Comparison of ENCODE assay signal across 33 cellular contexts in genomic region chr2:11285499-11285898, GRCh38.
"Had no signal": no experiment of that assay in that cellular context is flagged by ENCODE, and none has a peak within 500 bp of the region (broad histone marks: within the 10 kb centered on the region; RNA-seq: fewer than 3 reads in every experiment).

No MANE protein-coding gene starts in this region.

- ATAC-seq: activated CD4-positive, CD25-positive, alpha-beta regulatory T cell treated with anti-CD3 and anti-CD28 coated beads, Interleukin-2, amount 50 U/mL, for 24 hours; activated CD8-positive, alpha-beta T cell treated with anti-CD3 and anti-CD28 coated beads for 36 hours; activated T-cell treated with anti-CD3 and anti-CD28 coated beads, Interleukin-2, amount 50 U/mL, for 4 hours; activated T-helper 17 cell treated with anti-CD3 and anti-CD28 coated beads, Interleukin-2, amount 50 U/mL, for 72 hours; effector memory CD8-positive, alpha-beta T cell; foreskin keratinocyte; gastroesophageal sphincter; T-cell had no signal

- H3K4me3 Mint-ChIP-seq: activated B cell treated with CpG ODN at 0.5 μM for 24 hours; activated CD8-positive, alpha-beta T cell treated with anti-CD3 and anti-CD28 coated beads for 36 hours; activated naive CD4-positive, alpha-beta T cell treated with anti-CD3 and anti-CD28 coated beads for 36 hours; activated naive CD4-positive, alpha-beta T cell treated with anti-CD3 and anti-CD28 coated beads, Interleukin-2, amount 50 U/mL, for 24 hours; activated T-cell treated with anti-CD3 and anti-CD28 coated beads, Interleukin-2, amount 50 U/mL, for 4 hours; activated T-helper 17 cell treated with anti-CD3 and anti-CD28 coated beads, Interleukin-2, amount 50 U/mL, for 72 hours; central memory CD8-positive, alpha-beta T cell; effector memory CD8-positive, alpha-beta T cell; T-cell; T-helper 1 cell treated with Interleukin-12 subunit alpha and Interleukin-12 subunit beta and Interleukin-4 antibody, amounts not matched to agents 30 μg/mL and 1 μg/mL, for 36 hours had no signal

- H3K4me1 ChIP-seq: foreskin keratinocyte had no signal

- H3K4me3 ChIP-seq: esophagus muscularis mucosa, gastroesophageal sphincter, heart right ventricle had no signal

- DNase-seq: activated B cell treated with CpG ODN at 0.5 μM for 24 hours; activated CD4-positive, alpha-beta T cell treated with anti-CD3 and anti-CD28 coated beads for 48 hours; activated CD4-positive, alpha-beta T cell treated with anti-CD3 and anti-CD28 coated beads, Interleukin-2, amount 50 U/mL, for 1 hour; activated CD4-positive, alpha-beta T cell treated with anti-CD3 and anti-CD28 coated beads, Interleukin-2, amount 50 U/mL, for 48 hours; activated CD8-positive, alpha-beta memory T cell treated with anti-CD3 and anti-CD28 coated beads for 24 hours; activated CD8-positive, alpha-beta T cell treated with anti-CD3 and anti-CD28 coated beads for 36 hours; activated effector memory CD4-positive, alpha-beta T cell treated with Interleukin-2 at 50 U/mL for 16 hours; activated gamma-delta T cell treated with Interleukin-2 at 50 U/mL for 16 hours; activated naive CD4-positive, alpha-beta T cell treated with anti-CD3 and anti-CD28 coated beads for 36 hours; activated T-cell treated with anti-CD3 and anti-CD28 coated beads, Interleukin-2, amount 50 U/mL, for 4 hours; amniotic stem cell; anterior cingulate cortex; brain microvascular endothelial cell; cortex of kidney; dermis blood vessel endothelial cell; effector CD4-positive, alpha-beta T cell; effector memory CD8-positive, alpha-beta T cell; erythroblast; foreskin keratinocyte; heart right ventricle; T-cell; T-helper 9 cell; WERI-Rb-1 had no signal

- H3K9me3 ChIP-seq: esophagus muscularis mucosa had no signal

- H3K27me3 Mint-ChIP-seq: activated B cell treated with CpG ODN at 0.5 μM for 24 hours; activated CD8-positive, alpha-beta T cell treated with anti-CD3 and anti-CD28 coated beads for 36 hours; activated naive CD4-positive, alpha-beta T cell treated with anti-CD3 and anti-CD28 coated beads, Interleukin-2, amount 50 U/mL, for 24 hours; activated T-helper 17 cell treated with anti-CD3 and anti-CD28 coated beads, Interleukin-2, amount 50 U/mL, for 72 hours; central memory CD8-positive, alpha-beta T cell; effector memory CD8-positive, alpha-beta T cell; T-cell had no signal

- H3K27me3 ChIP-seq: brain microvascular endothelial cell, esophagus muscularis mucosa, foreskin keratinocyte, gastroesophageal sphincter, heart right ventricle had no signal

- H3K27ac ChIP-seq: brain microvascular endothelial cell, esophagus muscularis mucosa, foreskin keratinocyte, gastroesophageal sphincter, WERI-Rb-1 had no signal

- H3K9me3 Mint-ChIP-seq: activated naive CD4-positive, alpha-beta T cell treated with anti-CD3 and anti-CD28 coated beads, Interleukin-2, amount 50 U/mL, for 24 hours; activated T-helper 17 cell treated with anti-CD3 and anti-CD28 coated beads, Interleukin-2, amount 50 U/mL, for 72 hours; central memory CD8-positive, alpha-beta T cell had no signal

- FAIRE-seq: astrocyte, bronchial epithelial cell, colon had no signal

- H3K27ac Mint-ChIP-seq: activated B cell treated with CpG ODN at 0.5 μM for 24 hours; activated CD8-positive, alpha-beta T cell treated with anti-CD3 and anti-CD28 coated beads for 36 hours; activated naive CD4-positive, alpha-beta T cell treated with anti-CD3 and anti-CD28 coated beads, Interleukin-2, amount 50 U/mL, for 24 hours; activated T-helper 17 cell treated with anti-CD3 and anti-CD28 coated beads, Interleukin-2, amount 50 U/mL, for 72 hours; effector memory CD8-positive, alpha-beta T cell; T-cell; T-helper 1 cell treated with Interleukin-12 subunit alpha and Interleukin-12 subunit beta and Interleukin-4 antibody, amounts not matched to agents 30 μg/mL and 1 μg/mL, for 36 hours had no signal
